22 cellular contexts compared by ENCODE assay signal in genomic region chr4:87105101-87105852, GRCh38.
DNase-seq lines count a peak whose midpoint lies in the region; ATAC-seq, FAIRE-seq and TF ChIP-seq lines count a peak whose summit lies in the region.
"Had no signal": no experiment of that assay in that cellular context is flagged by ENCODE, and none has a peak within 500 bp of the region (broad histone marks: within the 10 kb centered on the region; RNA-seq: fewer than 3 reads in every experiment).

No MANE protein-coding gene starts in this region.

- peak overlapping the region; percentile 18 to 68 (median 44) for H3K27ac Mint-ChIP-seq in nephron
- H3K27ac Mint-ChIP-seq: activated naive CD8-positive, alpha-beta T cell treated with anti-CD3 and anti-CD28 coated beads for 36 hours had no signal

- H3K27ac ChIP-seq in ACC112 (ENCODE audit: low read depth, low read length) = peak overlapping the region; percentile 97; the same call in 1 of the 2 replicates
- peak overlapping the region; percentile 87 for H3K27ac ChIP-seq in effector memory CD4-positive, alpha-beta T cell (ENCODE audit: insufficient read depth, low read length, poor library complexity, severe bottlenecking)
- H3K27ac ChIP-seq: body of pancreas had no signal

- H3K36me3 Mint-ChIP-seq in nephron (ENCODE audit: low read depth) = peaks cover 38% of the 10 kb centered on the region

- no peaks in the 10 kb centered on the region for H3K27me3 Mint-ChIP-seq in nephron (ENCODE audit: low read depth)
- H3K27me3 Mint-ChIP-seq: activated CD4-positive, alpha-beta memory T cell treated with anti-CD3 and anti-CD28 coated beads for 36 hours; activated naive CD8-positive, alpha-beta T cell treated with anti-CD3 and anti-CD28 coated beads for 36 hours; natural killer cell treated with Interleukin-12 subunit alpha and Interleukin-12 subunit beta and Interleukin-15 and Interleukin-18, amount 100 ng/mL, for 72 hours had no signal

- no peak overlapping the region for H3K4me3 ChIP-seq in ACC112 (ENCODE audit: low read depth, low read length)
- H3K4me3 ChIP-seq in effector memory CD4-positive, alpha-beta T cell (ENCODE audit: insufficient read depth, low read depth, low read length, poor library complexity, severe bottlenecking) = no peak overlapping the region
- H3K4me3 ChIP-seq: body of pancreas, prostate gland had no signal

- H3K9me3 Mint-ChIP-seq in nephron = no peaks in the 10 kb centered on the region
- H3K9me3 Mint-ChIP-seq: activated CD4-positive, alpha-beta memory T cell treated with anti-CD3 and anti-CD28 coated beads for 36 hours; activated naive CD8-positive, alpha-beta T cell treated with anti-CD3 and anti-CD28 coated beads for 36 hours; natural killer cell treated with Interleukin-12 subunit alpha and Interleukin-12 subunit beta and Interleukin-15 and Interleukin-18, amount 100 ng/mL, for 72 hours had no signal

- peaks cover 69% of the 10 kb centered on the region for H3K4me1 ChIP-seq in ACC112 (ENCODE audit: control insufficient read depth, insufficient read depth, low read length, unreplicated experiment)
- peaks cover 17% of the 10 kb centered on the region for H3K4me1 ChIP-seq in effector memory CD4-positive, alpha-beta T cell (ENCODE audit: control insufficient read depth, insufficient read depth, low read length, poor library complexity, severe bottlenecking)

- H2AFZ ChIP-seq in ACC112 (ENCODE audit: low read length, unreplicated experiment) = no peak overlapping the region

- H3K36me3 ChIP-seq in ACC112 (ENCODE audit: insufficient read depth, low read length) = 0 out of 2 replicates have a peak, but pooled peaks cover 5% of the 10 kb centered on the region
- peaks cover 3% of the 10 kb centered on the region for H3K36me3 ChIP-seq in effector memory CD4-positive, alpha-beta T cell (ENCODE audit: control insufficient read depth, insufficient read depth, low read length)
- H3K36me3 ChIP-seq: prostate gland had no signal

- ATAC-seq in GM19351 (IDR thresholded peaks at IDR 0.05; ENCODE audit: unreplicated experiment) = no peak
- no peak for ATAC-seq in GM18858 (IDR thresholded peaks at IDR 0.05; ENCODE audit: unreplicated experiment)
- ATAC-seq: body of pancreas; natural killer cell treated with Interleukin-12 subunit alpha and Interleukin-12 subunit beta and Interleukin-15 and Interleukin-18, amount 100 ng/mL, for 72 hours had no signal

- FAIRE-seq in D721Med (lab: Jason Lieb, UNC) = peak; percentile 66
- FAIRE-seq: GM18507 had no signal

- no peaks in the 10 kb centered on the region for H3K27me3 ChIP-seq in ACC112 (ENCODE audit: insufficient read depth, low read length)
- H3K27me3 ChIP-seq in effector memory CD4-positive, alpha-beta T cell (replicated peaks; ENCODE audit: control insufficient read depth, insufficient read depth, low read length, poor library complexity, severe bottlenecking) = no peaks in the 10 kb centered on the region
- H3K27me3 ChIP-seq: body of pancreas had no signal

- H3K9me3 ChIP-seq in effector memory CD4-positive, alpha-beta T cell (ENCODE audit: control insufficient read depth, low read length) = no peaks in the 10 kb centered on the region
- H3K9me3 ChIP-seq: body of pancreas, prostate gland had no signal

- DNase-seq in D721Med (ENCODE audit: insufficient read length, low spot score) (no peak), DMS79 treated with DMSO at 0.1 percent for 48 hours (lab: John Stamatoyannopoulos, UW) (no peak), activated gamma-delta T cell (lab: John Stamatoyannopoulos, UW) (no peak)
- DNase-seq in effector memory CD4-positive, alpha-beta T cell = no peak
- DNase-seq: activated CD4-positive, alpha-beta memory T cell treated with anti-CD3 and anti-CD28 coated beads for 36 hours; activated naive CD8-positive, alpha-beta T cell treated with anti-CD3 and anti-CD28 coated beads for 36 hours; activated T-cell treated with anti-CD3 and anti-CD28 coated beads, Interleukin-2, amount 50 U/mL, for 48 hours; body of pancreas; EL; GOT3; hypothalamus; mesendoderm; NCI-H1105; NCI-H2171; NCI-H69 had no signal

- no peak overlapping the region for H3K4me3 Mint-ChIP-seq in nephron
- H3K4me3 Mint-ChIP-seq: activated CD4-positive, alpha-beta memory T cell treated with anti-CD3 and anti-CD28 coated beads for 36 hours; activated naive CD8-positive, alpha-beta T cell treated with anti-CD3 and anti-CD28 coated beads for 36 hours; natural killer cell treated with Interleukin-12 subunit alpha and Interleukin-12 subunit beta and Interleukin-15 and Interleukin-18, amount 100 ng/mL, for 72 hours had no signal

- H3K4me1 Mint-ChIP-seq in nephron = peaks cover 37% of the 10 kb centered on the region

- H3K79me2 ChIP-seq in ACC112 (ENCODE audit: control insufficient read depth, insufficient read depth, low read length, unreplicated experiment) = peaks cover 4% of the 10 kb centered on the region

- TF ChIP-seq CTCF in D721Med (IDR thresholded peaks at IDR 0.05; ENCODE audit: insufficient read depth, missing control alignments) (no peak), nephron (IDR thresholded peaks at IDR 0.05; ENCODE audit: unreplicated experiment in 3 of 3) (no peak)
